In the genomic region with DNA sequence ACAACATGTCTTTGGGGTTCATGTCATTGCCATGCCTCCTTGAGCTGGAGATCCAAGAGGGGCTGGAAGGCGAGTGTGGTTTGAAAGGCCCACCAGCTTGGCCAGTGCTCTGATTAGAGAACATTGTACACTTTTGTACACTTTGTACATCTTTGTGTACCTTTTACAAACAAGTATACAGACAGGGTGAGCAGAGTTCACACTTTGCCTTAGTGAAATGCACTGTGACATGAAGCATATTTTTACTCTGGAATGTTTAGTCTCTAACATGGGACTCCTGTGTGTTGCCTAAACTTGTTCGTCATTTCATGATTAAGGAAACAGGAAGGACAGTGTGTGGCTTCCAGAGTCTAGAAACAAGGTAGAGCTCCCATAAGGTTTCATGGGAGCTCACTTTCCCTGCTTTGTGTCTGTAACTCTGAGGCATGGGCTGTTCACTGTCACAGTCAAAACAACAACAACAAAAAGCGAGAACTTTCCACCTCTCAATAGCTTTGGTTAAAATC, we compare ENCODE assay signal across 1 cellular context.
TF ChIP-seq lines count a peak whose summit lies in the region.

No MANE protein-coding gene starts in this region.

TF ChIP-seq in GM23338, 12 proteins besides CTCF, POLR2A, EP300 and RAD21 (continued from another document):
- TF ChIP-seq, protein P1, sequence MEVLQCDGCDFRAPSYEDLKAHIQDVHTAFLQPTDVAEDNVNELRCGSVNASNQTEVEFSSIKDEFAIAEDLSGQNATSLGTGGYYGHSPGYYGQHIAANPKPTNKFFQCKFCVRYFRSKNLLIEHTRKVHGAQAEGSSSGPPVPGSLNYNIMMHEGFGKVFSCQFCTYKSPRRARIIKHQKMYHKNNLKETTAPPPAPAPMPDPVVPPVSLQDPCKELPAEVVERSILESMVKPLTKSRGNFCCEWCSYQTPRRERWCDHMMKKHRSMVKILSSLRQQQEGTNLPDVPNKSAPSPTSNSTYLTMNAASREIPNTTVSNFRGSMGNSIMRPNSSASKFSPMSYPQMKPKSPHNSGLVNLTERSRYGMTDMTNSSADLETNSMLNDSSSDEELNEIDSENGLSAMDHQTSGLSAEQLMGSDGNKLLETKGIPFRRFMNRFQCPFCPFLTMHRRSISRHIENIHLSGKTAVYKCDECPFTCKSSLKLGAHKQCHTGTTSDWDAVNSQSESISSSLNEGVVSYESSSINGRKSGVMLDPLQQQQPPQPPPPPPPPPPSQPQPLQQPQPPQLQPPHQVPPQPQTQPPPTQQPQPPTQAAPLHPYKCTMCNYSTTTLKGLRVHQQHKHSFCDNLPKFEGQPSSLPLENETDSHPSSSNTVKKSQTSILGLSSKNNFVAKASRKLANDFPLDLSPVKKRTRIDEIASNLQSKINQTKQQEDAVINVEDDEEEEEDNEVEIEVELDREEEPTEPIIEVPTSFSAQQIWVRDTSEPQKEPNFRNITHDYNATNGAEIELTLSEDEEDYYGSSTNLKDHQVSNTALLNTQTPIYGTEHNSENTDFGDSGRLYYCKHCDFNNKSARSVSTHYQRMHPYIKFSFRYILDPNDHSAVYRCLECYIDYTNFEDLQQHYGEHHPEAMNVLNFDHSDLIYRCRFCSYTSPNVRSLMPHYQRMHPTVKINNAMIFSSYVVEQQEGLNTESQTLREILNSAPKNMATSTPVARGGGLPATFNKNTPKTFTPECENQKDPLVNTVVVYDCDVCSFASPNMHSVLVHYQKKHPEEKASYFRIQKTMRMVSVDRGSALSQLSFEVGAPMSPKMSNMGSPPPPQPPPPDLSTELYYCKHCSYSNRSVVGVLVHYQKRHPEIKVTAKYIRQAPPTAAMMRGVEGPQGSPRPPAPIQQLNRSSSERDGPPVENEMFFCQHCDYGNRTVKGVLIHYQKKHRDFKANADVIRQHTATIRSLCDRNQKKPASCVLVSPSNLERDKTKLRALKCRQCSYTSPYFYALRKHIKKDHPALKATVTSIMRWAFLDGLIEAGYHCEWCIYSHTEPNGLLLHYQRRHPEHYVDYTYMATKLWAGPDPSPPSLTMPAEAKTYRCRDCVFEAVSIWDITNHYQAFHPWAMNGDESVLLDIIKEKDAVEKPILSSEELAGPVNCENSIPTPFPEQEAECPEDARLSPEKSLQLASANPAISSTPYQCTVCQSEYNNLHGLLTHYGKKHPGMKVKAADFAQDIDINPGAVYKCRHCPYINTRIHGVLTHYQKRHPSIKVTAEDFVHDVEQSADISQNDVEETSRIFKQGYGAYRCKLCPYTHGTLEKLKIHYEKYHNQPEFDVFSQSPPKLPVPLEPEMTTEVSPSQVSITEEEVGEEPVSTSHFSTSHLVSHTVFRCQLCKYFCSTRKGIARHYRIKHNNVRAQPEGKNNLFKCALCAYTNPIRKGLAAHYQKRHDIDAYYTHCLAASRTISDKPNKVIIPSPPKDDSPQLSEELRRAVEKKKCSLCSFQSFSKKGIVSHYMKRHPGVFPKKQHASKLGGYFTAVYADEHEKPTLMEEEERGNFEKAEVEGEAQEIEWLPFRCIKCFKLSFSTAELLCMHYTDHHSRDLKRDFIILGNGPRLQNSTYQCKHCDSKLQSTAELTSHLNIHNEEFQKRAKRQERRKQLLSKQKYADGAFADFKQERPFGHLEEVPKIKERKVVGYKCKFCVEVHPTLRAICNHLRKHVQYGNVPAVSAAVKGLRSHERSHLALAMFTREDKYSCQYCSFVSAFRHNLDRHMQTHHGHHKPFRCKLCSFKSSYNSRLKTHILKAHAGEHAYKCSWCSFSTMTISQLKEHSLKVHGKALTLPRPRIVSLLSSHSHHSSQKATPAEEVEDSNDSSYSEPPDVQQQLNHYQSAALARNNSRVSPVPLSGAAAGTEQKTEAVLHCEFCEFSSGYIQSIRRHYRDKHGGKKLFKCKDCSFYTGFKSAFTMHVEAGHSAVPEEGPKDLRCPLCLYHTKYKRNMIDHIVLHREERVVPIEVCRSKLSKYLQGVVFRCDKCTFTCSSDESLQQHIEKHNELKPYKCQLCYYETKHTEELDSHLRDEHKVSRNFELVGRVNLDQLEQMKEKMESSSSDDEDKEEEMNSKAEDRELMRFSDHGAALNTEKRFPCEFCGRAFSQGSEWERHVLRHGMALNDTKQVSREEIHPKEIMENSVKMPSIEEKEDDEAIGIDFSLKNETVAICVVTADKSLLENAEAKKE (CRISPR knock-in tag; IDR thresholded peaks at IDR 0.05) = no peak
- TF ChIP-seq CREB1 (CRISPR knock-in tag; IDR thresholded peaks at IDR 0.05; ENCODE audit: low read depth) = no peak
- no peak for TF ChIP-seq NANOG (IDR thresholded peaks at IDR 0.05; ENCODE audit: borderline replicate concordance)
- TF ChIP-seq, protein P2, sequence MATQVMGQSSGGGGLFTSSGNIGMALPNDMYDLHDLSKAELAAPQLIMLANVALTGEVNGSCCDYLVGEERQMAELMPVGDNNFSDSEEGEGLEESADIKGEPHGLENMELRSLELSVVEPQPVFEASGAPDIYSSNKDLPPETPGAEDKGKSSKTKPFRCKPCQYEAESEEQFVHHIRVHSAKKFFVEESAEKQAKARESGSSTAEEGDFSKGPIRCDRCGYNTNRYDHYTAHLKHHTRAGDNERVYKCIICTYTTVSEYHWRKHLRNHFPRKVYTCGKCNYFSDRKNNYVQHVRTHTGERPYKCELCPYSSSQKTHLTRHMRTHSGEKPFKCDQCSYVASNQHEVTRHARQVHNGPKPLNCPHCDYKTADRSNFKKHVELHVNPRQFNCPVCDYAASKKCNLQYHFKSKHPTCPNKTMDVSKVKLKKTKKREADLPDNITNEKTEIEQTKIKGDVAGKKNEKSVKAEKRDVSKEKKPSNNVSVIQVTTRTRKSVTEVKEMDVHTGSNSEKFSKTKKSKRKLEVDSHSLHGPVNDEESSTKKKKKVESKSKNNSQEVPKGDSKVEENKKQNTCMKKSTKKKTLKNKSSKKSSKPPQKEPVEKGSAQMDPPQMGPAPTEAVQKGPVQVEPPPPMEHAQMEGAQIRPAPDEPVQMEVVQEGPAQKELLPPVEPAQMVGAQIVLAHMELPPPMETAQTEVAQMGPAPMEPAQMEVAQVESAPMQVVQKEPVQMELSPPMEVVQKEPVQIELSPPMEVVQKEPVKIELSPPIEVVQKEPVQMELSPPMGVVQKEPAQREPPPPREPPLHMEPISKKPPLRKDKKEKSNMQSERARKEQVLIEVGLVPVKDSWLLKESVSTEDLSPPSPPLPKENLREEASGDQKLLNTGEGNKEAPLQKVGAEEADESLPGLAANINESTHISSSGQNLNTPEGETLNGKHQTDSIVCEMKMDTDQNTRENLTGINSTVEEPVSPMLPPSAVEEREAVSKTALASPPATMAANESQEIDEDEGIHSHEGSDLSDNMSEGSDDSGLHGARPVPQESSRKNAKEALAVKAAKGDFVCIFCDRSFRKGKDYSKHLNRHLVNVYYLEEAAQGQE (IDR thresholded peaks at IDR 0.05; ENCODE audit: unreplicated experiment) = no peak
- TF ChIP-seq ZNF114 (CRISPR knock-in tag; IDR thresholded peaks at IDR 0.05) = no peak
